ENCODE assay signal across 1 cellular context in the genomic region with DNA sequence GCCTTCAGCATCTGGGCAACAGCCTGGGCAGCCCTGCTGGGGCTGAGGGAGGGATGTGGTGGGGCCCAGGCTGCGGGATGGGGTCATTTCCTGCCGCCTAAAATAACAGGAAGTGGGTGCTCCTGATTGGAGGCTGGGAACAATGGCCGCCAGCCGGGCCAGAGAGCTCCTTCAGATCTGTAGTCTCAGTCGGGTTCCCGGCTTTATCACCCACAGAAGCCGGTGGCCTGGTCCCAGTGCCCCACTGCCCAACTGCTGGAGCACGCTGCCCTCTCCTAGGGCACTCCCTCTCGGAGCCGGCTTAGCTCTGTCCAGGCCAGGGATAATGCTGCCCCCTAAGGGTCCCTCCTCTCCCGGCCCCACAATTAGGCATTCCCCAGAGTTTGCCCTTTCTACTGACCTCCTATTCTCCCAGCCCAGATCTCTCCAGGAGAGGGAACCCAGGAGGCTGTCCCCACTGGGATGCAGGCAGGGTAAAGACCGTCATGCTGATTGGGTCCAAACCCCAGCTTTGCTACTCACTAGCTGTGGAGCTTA.
TF ChIP-seq lines count a peak whose summit lies in the region.

No MANE protein-coding gene starts in this region.

TF ChIP-seq in K562, 482 proteins besides CTCF, POLR2A, EP300 and RAD21 (continued from another document and continues in another):
- TF ChIP-seq, protein P1, sequence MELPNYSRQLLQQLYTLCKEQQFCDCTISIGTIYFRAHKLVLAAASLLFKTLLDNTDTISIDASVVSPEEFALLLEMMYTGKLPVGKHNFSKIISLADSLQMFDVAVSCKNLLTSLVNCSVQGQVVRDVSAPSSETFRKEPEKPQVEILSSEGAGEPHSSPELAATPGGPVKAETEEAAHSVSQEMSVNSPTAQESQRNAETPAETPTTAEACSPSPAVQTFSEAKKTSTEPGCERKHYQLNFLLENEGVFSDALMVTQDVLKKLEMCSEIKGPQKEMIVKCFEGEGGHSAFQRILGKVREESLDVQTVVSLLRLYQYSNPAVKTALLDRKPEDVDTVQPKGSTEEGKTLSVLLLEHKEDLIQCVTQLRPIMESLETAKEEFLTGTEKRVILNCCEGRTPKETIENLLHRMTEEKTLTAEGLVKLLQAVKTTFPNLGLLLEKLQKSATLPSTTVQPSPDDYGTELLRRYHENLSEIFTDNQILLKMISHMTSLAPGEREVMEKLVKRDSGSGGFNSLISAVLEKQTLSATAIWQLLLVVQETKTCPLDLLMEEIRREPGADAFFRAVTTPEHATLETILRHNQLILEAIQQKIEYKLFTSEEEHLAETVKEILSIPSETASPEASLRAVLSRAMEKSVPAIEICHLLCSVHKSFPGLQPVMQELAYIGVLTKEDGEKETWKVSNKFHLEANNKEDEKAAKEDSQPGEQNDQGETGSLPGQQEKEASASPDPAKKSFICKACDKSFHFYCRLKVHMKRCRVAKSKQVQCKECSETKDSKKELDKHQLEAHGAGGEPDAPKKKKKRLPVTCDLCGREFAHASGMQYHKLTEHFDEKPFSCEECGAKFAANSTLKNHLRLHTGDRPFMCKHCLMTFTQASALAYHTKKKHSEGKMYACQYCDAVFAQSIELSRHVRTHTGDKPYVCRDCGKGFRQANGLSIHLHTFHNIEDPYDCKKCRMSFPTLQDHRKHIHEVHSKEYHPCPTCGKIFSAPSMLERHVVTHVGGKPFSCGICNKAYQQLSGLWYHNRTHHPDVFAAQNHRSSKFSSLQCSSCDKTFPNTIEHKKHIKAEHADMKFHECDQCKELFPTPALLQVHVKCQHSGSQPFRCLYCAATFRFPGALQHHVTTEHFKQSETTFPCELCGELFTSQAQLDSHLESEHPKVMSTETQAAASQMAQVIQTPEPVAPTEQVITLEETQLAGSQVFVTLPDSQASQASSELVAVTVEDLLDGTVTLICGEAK (IDR thresholded peaks at IDR 0.05): peak; percentile 80
- TF ChIP-seq, protein P1 (CRISPR knock-in tag; IDR thresholded peaks at IDR 0.05): no peak
- TF ChIP-seq, protein P2, sequence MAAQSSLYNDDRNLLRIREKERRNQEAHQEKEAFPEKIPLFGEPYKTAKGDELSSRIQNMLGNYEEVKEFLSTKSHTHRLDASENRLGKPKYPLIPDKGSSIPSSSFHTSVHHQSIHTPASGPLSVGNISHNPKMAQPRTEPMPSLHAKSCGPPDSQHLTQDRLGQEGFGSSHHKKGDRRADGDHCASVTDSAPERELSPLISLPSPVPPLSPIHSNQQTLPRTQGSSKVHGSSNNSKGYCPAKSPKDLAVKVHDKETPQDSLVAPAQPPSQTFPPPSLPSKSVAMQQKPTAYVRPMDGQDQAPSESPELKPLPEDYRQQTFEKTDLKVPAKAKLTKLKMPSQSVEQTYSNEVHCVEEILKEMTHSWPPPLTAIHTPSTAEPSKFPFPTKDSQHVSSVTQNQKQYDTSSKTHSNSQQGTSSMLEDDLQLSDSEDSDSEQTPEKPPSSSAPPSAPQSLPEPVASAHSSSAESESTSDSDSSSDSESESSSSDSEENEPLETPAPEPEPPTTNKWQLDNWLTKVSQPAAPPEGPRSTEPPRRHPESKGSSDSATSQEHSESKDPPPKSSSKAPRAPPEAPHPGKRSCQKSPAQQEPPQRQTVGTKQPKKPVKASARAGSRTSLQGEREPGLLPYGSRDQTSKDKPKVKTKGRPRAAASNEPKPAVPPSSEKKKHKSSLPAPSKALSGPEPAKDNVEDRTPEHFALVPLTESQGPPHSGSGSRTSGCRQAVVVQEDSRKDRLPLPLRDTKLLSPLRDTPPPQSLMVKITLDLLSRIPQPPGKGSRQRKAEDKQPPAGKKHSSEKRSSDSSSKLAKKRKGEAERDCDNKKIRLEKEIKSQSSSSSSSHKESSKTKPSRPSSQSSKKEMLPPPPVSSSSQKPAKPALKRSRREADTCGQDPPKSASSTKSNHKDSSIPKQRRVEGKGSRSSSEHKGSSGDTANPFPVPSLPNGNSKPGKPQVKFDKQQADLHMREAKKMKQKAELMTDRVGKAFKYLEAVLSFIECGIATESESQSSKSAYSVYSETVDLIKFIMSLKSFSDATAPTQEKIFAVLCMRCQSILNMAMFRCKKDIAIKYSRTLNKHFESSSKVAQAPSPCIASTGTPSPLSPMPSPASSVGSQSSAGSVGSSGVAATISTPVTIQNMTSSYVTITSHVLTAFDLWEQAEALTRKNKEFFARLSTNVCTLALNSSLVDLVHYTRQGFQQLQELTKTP (IDR thresholded peaks at IDR 0.05; ENCODE audit: low read depth in 1 of 2, partially characterized antibody in 2 of 2): peak in 1 of 2 experiments; percentile 39
- TF ChIP-seq ETV1 (tag; conservative IDR thresholded peaks at IDR 0.05; ENCODE audit: low read depth): peak; percentile 86
- no peak for TF ChIP-seq RAD51 (IDR thresholded peaks at IDR 0.05; ENCODE audit: borderline replicate concordance, low read depth)
- no peak for TF ChIP-seq FOXM1 (IDR thresholded peaks at IDR 0.05; ENCODE audit: low read depth)
- TF ChIP-seq FOXM1 (CRISPR knock-in tag; IDR thresholded peaks at IDR 0.05; ENCODE audit: low read depth): no peak
- no peak for TF ChIP-seq ZNF316 (IDR thresholded peaks at IDR 0.05)
- TF ChIP-seq ZBTB17 (CRISPR knock-in tag; IDR thresholded peaks at IDR 0.05): peak; percentile 59; the same call in 1 of the 2 replicates
- TF ChIP-seq, protein P3, sequence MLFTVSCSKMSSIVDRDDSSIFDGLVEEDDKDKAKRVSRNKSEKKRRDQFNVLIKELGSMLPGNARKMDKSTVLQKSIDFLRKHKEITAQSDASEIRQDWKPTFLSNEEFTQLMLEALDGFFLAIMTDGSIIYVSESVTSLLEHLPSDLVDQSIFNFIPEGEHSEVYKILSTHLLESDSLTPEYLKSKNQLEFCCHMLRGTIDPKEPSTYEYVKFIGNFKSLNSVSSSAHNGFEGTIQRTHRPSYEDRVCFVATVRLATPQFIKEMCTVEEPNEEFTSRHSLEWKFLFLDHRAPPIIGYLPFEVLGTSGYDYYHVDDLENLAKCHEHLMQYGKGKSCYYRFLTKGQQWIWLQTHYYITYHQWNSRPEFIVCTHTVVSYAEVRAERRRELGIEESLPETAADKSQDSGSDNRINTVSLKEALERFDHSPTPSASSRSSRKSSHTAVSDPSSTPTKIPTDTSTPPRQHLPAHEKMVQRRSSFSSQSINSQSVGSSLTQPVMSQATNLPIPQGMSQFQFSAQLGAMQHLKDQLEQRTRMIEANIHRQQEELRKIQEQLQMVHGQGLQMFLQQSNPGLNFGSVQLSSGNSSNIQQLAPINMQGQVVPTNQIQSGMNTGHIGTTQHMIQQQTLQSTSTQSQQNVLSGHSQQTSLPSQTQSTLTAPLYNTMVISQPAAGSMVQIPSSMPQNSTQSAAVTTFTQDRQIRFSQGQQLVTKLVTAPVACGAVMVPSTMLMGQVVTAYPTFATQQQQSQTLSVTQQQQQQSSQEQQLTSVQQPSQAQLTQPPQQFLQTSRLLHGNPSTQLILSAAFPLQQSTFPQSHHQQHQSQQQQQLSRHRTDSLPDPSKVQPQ (CRISPR knock-in tag; IDR thresholded peaks at IDR 0.05; ENCODE audit: borderline replicate concordance): no peak
- TF ChIP-seq NONO (IDR thresholded peaks at IDR 0.05; ENCODE audit: low read depth in 2 of 2, low read length in 1 of 2): no peak
- 0 out of 2 replicates have a peak, but pooled peaks have one; percentile 13 for TF ChIP-seq ERF (CRISPR knock-in tag; IDR thresholded peaks at IDR 0.05)
- TF ChIP-seq JUN (IDR thresholded peaks at IDR 0.05; ENCODE audit: borderline replicate concordance, low read depth, low read length): no peak
- TF ChIP-seq JUN (CRISPR knock-in tag; IDR thresholded peaks at IDR 0.05; ENCODE audit: borderline replicate concordance): no peak
- TF ChIP-seq, protein P4, sequence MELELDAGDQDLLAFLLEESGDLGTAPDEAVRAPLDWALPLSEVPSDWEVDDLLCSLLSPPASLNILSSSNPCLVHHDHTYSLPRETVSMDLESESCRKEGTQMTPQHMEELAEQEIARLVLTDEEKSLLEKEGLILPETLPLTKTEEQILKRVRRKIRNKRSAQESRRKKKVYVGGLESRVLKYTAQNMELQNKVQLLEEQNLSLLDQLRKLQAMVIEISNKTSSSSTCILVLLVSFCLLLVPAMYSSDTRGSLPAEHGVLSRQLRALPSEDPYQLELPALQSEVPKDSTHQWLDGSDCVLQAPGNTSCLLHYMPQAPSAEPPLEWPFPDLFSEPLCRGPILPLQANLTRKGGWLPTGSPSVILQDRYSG (tag; conservative IDR thresholded peaks at IDR 0.05; ENCODE audit: low read depth): peak; percentile 31; the same call in 1 of the 2 replicates
- TF ChIP-seq, protein P5, sequence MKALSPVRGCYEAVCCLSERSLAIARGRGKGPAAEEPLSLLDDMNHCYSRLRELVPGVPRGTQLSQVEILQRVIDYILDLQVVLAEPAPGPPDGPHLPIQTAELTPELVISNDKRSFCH (CRISPR knock-in tag; IDR thresholded peaks at IDR 0.05): no peak
- TF ChIP-seq, protein P5 (tag; IDR thresholded peaks at IDR 0.05): peak; percentile 73; the same call in 1 of the 2 replicates
- TF ChIP-seq, protein P6, sequence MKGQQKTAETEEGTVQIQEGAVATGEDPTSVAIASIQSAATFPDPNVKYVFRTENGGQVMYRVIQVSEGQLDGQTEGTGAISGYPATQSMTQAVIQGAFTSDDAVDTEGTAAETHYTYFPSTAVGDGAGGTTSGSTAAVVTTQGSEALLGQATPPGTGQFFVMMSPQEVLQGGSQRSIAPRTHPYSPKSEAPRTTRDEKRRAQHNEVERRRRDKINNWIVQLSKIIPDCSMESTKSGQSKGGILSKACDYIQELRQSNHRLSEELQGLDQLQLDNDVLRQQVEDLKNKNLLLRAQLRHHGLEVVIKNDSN (CRISPR knock-in tag; IDR thresholded peaks at IDR 0.05): no peak
- peak; percentile 90 for TF ChIP-seq TAF7 (tag; IDR thresholded peaks at IDR 0.05)
- no peak for TF ChIP-seq ZNF347 (CRISPR knock-in tag; IDR thresholded peaks at IDR 0.05; ENCODE audit: low read depth)
- TF ChIP-seq PHF20 (IDR thresholded peaks at IDR 0.05; ENCODE audit: partially characterized antibody): peak; percentile 79
- TF ChIP-seq, protein P7, sequence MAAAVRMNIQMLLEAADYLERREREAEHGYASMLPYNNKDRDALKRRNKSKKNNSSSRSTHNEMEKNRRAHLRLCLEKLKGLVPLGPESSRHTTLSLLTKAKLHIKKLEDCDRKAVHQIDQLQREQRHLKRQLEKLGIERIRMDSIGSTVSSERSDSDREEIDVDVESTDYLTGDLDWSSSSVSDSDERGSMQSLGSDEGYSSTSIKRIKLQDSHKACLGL (CRISPR knock-in tag; IDR thresholded peaks at IDR 0.05; ENCODE audit: borderline replicate concordance, poor library complexity, severe bottlenecking): no peak
- TF ChIP-seq ZNF717 (CRISPR knock-in tag; IDR thresholded peaks at IDR 0.05): no peak
- no peak for TF ChIP-seq SRF (CRISPR knock-in tag; IDR thresholded peaks at IDR 0.05)
- no peak for TF ChIP-seq XRCC4 (IDR thresholded peaks at IDR 0.05; ENCODE audit: extremely low read depth, insufficient read depth, insufficient read length)
- TF ChIP-seq NELFE (IDR thresholded peaks at IDR 0.05; ENCODE audit: insufficient read depth, insufficient read length): no peak
- no peak for TF ChIP-seq FOXA1 (IDR thresholded peaks at IDR 0.05; ENCODE audit: borderline replicate concordance)
- no peak for TF ChIP-seq PTRF (tag; IDR thresholded peaks at IDR 0.05)
- peak; percentile 87 for TF ChIP-seq ELF2 (CRISPR knock-in tag; IDR thresholded peaks at IDR 0.05)
- no peak for TF ChIP-seq COPS2 (conservative IDR thresholded peaks at IDR 0.05)
- TF ChIP-seq SAFB2 (IDR thresholded peaks at IDR 0.05; ENCODE audit: borderline replicate concordance, low read depth, low read length, severe bottlenecking): no peak
- TF ChIP-seq, protein P8, sequence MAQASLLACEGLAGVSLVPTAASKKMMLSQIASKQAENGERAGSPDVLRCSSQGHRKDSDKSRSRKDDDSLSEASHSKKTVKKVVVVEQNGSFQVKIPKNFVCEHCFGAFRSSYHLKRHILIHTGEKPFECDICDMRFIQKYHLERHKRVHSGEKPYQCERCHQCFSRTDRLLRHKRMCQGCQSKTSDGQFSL (CRISPR knock-in tag; IDR thresholded peaks at IDR 0.05): peak; percentile 59
- TF ChIP-seq, protein P8 (tag; IDR thresholded peaks at IDR 0.05): 0 out of 4 replicates have a peak, but pooled peaks of 1 of the 2 experiments have one; percentile 13
- 0 out of 2 replicates have a peak, but pooled peaks have one; percentile 31 for TF ChIP-seq CBFB (CRISPR knock-in tag; IDR thresholded peaks at IDR 0.05)
- no peak for TF ChIP-seq YBX1 (IDR thresholded peaks at IDR 0.05)
- no peak for TF ChIP-seq SRSF7 (optimal IDR thresholded peaks at IDR 0.05; ENCODE audit: low read depth, low read length)
- no peak for TF ChIP-seq STAG1 (CRISPR knock-in tag; IDR thresholded peaks at IDR 0.05; ENCODE audit: borderline replicate concordance)
